22 cellular contexts compared by ENCODE assay signal in the genomic region with DNA sequence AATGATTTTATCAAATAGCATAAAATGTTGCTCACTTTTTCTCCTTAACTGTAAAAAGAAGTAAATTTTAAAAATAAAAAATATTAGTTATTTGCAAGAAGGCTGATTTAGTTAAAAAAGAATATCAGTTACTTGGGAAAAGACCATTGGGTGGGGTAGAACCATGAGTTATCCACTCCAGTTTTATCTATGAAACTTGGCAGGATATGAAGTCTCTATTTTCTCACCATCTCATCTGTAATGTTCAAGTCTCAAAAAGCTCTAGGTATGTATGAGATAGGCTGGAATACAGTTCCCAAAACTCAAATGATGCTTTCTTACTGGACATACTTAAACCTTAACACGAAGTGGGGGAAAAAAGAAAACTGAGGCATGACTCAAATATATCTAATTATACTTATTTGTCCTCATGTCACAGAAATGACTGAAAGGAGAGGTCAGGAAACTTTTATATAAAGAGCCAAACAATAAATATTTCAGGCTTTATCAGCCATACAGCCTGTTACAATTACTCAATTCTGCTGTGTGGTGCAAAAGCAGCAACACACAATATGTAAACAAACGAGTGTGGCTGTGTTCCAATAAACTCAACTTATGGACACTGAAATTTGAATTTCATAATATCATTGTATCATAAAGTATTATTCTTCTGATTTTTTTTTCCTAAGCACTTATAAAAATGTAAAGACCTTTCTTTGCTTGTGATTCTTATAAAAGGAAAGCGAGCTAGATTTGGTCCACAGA.
"Had no signal": no experiment of that assay in that cellular context is flagged by ENCODE, and none has a peak within 500 bp of the region (broad histone marks: within the 10 kb centered on the region; RNA-seq: fewer than 3 reads in every experiment).

No MANE protein-coding gene starts in this region.

- DNase-seq: activated CD4-positive, alpha-beta T cell treated with anti-CD3 and anti-CD28 coated beads for 1 hour; activated CD8-positive, alpha-beta memory T cell treated with anti-CD3 and anti-CD28 coated beads for 24 hours; activated CD8-positive, alpha-beta memory T cell treated with anti-CD3 and anti-CD28 coated beads, Interleukin-2, amount 50 U/mL, for 48 hours; activated gamma-delta T cell; adrenal gland; body of pancreas; caudate nucleus; colonic mucosa; endodermal cell; foreskin fibroblast; left cardiac atrium; nephron progenitor cell; occipital lobe; posterior cingulate gyrus; retina; stimulated activated CD4-positive, alpha-beta T cell treated with anti-CD3 and anti-CD28 coated beads, Interleukin-12 subunit alpha, Interleukin-12 subunit beta, amount 100 ng/mL, for 4 hours; stimulated activated CD4-positive, alpha-beta T cell treated with anti-CD3 and anti-CD28 coated beads, Interleukin-1b, Interleukin-23, amount 100 ng/mL, for 48 hours; stimulated activated naive CD4-positive, alpha-beta T cell treated with Interleukin-2 at 50 U/mL for 16 hours; T-helper 1 cell; tibial artery had no signal

- H3K9me3 ChIP-seq: adrenal gland, body of pancreas, colonic mucosa, tibial artery had no signal

- H3K4me1 ChIP-seq: colonic mucosa had no signal

- H3K36me3 ChIP-seq: adrenal gland, colonic mucosa, tibial artery had no signal

- ATAC-seq: body of pancreas had no signal

- H3K27ac ChIP-seq: adrenal gland, body of pancreas, colonic mucosa, hepatocyte, tibial artery had no signal

- H3K27me3 ChIP-seq: adrenal gland, body of pancreas, colonic mucosa, hepatocyte, tibial artery had no signal

- H3K4me3 ChIP-seq: adrenal gland, body of pancreas, colonic mucosa, hepatocyte, lung, tibial artery had no signal
